1 cellular context compared by ENCODE assay signal in the genomic region with DNA sequence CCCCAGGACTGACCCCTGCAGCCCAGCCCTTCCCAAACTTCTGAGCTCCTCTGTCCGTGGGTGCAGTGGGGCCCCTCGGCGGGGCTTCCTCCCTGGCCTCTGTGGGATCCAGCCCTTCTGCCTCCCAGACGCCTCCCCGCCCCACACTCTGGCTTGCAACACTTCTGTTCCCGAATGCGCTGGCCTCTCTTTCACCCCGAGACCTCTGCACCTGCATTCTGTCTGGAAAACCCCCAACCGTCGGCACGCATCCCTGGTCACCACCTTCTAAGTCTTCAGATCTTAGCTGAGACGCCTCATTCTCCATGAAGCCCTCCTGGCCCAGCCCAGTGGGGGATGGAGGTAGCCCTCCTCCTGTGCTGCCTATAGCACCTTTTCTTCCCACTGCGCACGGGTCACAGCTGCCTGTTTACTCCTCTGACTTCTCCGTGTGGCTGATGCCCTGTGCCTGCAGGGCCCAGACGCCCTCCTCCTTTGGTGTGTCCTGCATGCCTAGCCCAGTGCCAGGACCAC.
TF ChIP-seq lines count a peak whose summit lies in the region.

No MANE protein-coding gene starts in this region.

TF ChIP-seq in IMR-90, 13 proteins besides CTCF, POLR2A, EP300 and RAD21 (continued from another document):
- TF ChIP-seq, protein P1, sequence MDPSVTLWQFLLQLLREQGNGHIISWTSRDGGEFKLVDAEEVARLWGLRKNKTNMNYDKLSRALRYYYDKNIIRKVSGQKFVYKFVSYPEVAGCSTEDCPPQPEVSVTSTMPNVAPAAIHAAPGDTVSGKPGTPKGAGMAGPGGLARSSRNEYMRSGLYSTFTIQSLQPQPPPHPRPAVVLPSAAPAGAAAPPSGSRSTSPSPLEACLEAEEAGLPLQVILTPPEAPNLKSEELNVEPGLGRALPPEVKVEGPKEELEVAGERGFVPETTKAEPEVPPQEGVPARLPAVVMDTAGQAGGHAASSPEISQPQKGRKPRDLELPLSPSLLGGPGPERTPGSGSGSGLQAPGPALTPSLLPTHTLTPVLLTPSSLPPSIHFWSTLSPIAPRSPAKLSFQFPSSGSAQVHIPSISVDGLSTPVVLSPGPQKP (IDR thresholded peaks at IDR 0.05; ENCODE audit: borderline replicate concordance, low read depth, low read length) = no peak
- TF ChIP-seq CEBPB (IDR thresholded peaks at IDR 0.05; ENCODE audit: low read depth, low read length) = no peak
- no peak for TF ChIP-seq RFX5 (IDR thresholded peaks at IDR 0.05; ENCODE audit: low read depth, low read length)
- no peak for TF ChIP-seq NFE2L2 (IDR thresholded peaks at IDR 0.05; ENCODE audit: low read depth, low read length)
